Comparison of ENCODE assay signal across 5 cellular contexts in genomic region chr10:28586176-28586575, GRCh38.
"Had no signal": no experiment of that assay in that cellular context is flagged by ENCODE, and none has a peak within 500 bp of the region (broad histone marks: within the 10 kb centered on the region; RNA-seq: fewer than 3 reads in every experiment).

No MANE protein-coding gene starts in this region.

- H3K9me3 Mint-ChIP-seq: H9 had no signal

- H3K9ac ChIP-seq: GM23248 had no signal

- H3K4me3 Mint-ChIP-seq: H9 had no signal

- DNase-seq: GM23248, GOT3, H9, HCEC 1CT, IMR-90 had no signal

- H3K4me3 ChIP-seq: GM23248 had no signal

- H3K27ac ChIP-seq: GM23248 had no signal

- H2AFZ ChIP-seq: GM23248 had no signal
